In genomic region chr2:84631047-84631446, GRCh38 we compare ENCODE assay signal across 8 cellular contexts.
DNase-seq lines count a peak whose midpoint lies in the region; ATAC-seq, FAIRE-seq and TF ChIP-seq lines count a peak whose summit lies in the region.

No MANE protein-coding gene starts in this region.

- TF ChIP-seq POLR2A in NB4 (IDR thresholded peaks at IDR 0.05; ENCODE audit: extremely low read depth, insufficient read length): no peak
- no peak for TF ChIP-seq POLR2A in HepG2 (IDR thresholded peaks at IDR 0.05; ENCODE audit: insufficient read depth in 1 of 2, low read depth in 2 of 2, low read length in 2 of 2)

- no peak overlapping the region for H3K27ac ChIP-seq in HepG2 (ENCODE audit: extremely low read length, insufficient read depth, low read length)

- in situ Hi-C loops in HepG2 (cut with HindIII; ENCODE audit: extremely low pct_ligation_motif_present, low pct_unique_long_range_greater_than_20kb): loop anchor here (5.0 to 10.0 kb wide), 2 partner anchors 134 to 254 kb away; partner anchors contain the start of gene TRABD2A

- H3K4me3 ChIP-seq in NB4 (ENCODE audit: low read depth, low read length) (no peak overlapping the region), HepG2 (replicated peaks in 1 of 3; ENCODE audit: insufficient read depth in 1 of 3, low read depth in 2 of 3, low read length in 3 of 3) (no peak overlapping the region)

- H3K36me3 ChIP-seq in HepG2 (replicated peaks in 1 of 2; ENCODE audit: control insufficient read depth in 1 of 2, insufficient read depth in 2 of 2, low read length in 2 of 2): no peaks in the 10 kb centered on the region

- no peaks in the 10 kb centered on the region for H3K27me3 ChIP-seq in HepG2 (ENCODE audit: control insufficient read depth in 1 of 2, insufficient read depth in 2 of 2, low read length in 2 of 2)

- H2AFZ ChIP-seq in HepG2 (ENCODE audit: low read length): no peak overlapping the region

- no peaks in the 10 kb centered on the region for H3K4me1 ChIP-seq in HepG2 (ENCODE audit: insufficient read depth, low read length)

- H4K20me1 ChIP-seq in HepG2 (ENCODE audit: insufficient read depth, low read length): no peaks in the 10 kb centered on the region

- DNase-seq in CD1c-positive myeloid dendritic cell (ENCODE audit: extremely low spot score) (peak; percentile 3), NB4 (ENCODE audit: low read depth) (peak; percentile 41), brain pericyte (ENCODE audit: low read depth, low spot score) (peak; percentile 2), HepG2 (ENCODE audit: low spot score) (peak; percentile 48), nucleus accumbens (lab: John Stamatoyannopoulos, UW) (no peak), mucosa of gallbladder (ENCODE audit: low spot score) (no peak)

- no peaks in the 10 kb centered on the region for H3K9me3 ChIP-seq in HepG2 (ENCODE audit: low read length)

- FAIRE-seq in HepG2 (lab: Jason Lieb, UNC): peak; percentile 83

- WGBS in HepG2 (ENCODE audit: low lambda C conversion rate): 9% methylated on average over 6 of the region's 6 CpGs

- ATAC-seq in GM18511 (IDR thresholded peaks at IDR 0.05; ENCODE audit: unreplicated experiment) (peak; percentile 61), HepG2 (peak; percentile 94), HG03439 (IDR thresholded peaks at IDR 0.05; ENCODE audit: unreplicated experiment) (no peak)

- no peak overlapping the region for H3K4me2 ChIP-seq in HepG2 (ENCODE audit: low read depth, low read length)

- intact Hi-C loops in HepG2 (cut with micrococcal nuclease; ENCODE audit: unreplicated experiment): loop anchor here (1.0 to 10.0 kb wide), 2 partner anchors 136 to 316 kb away; no protein-coding TSS in a partner anchor

- no peak overlapping the region for H3K9ac ChIP-seq in HepG2 (ENCODE audit: insufficient read depth, low read depth, low read length)

- no TSS peak for BruUV-seq in HepG2 (replicated peaks; lab: Mats Ljungman, UMichigan)

- CTCF ChIA-PET in HepG2 (lab: Yijun Ruan, JAX; ENCODE audit: low intra/inter-chr PET ratio, low total read pairs): interaction anchor here (1.1 to 4.0 kb wide), 2 partner anchors 135 to 138 kb away, joined by 3 to 69 read pairs; no protein-coding TSS in a partner anchor

- TF ChIP-seq CTCF in NB4 (IDR thresholded peaks at IDR 0.05; ENCODE audit: low read depth, low read length) (peak; percentile 41), HepG2 (CRISPR knock-in tag; IDR thresholded peaks at IDR 0.05) (peak; percentile 78)

- H3K79me2 ChIP-seq in HepG2 (ENCODE audit: insufficient read depth, low read length): no peaks in the 10 kb centered on the region

- POLR2A ChIA-PET in HepG2 (lab: Yijun Ruan, JAX): no interaction called here

- TF ChIP-seq EP300 in HepG2 (IDR thresholded peaks at IDR 0.05; ENCODE audit: low read depth in 2 of 2, low read length in 2 of 2) (no peak), HepG2 (CRISPR knock-in tag; IDR thresholded peaks at IDR 0.05; ENCODE audit: borderline replicate concordance) (no peak)

- peak; percentile 70 for TF ChIP-seq RAD21 in HepG2 (CRISPR knock-in tag; IDR thresholded peaks at IDR 0.05)

TF ChIP-seq in HepG2, 621 proteins besides CTCF, POLR2A, EP300 and RAD21:
- TF ChIP-seq KDM3A (CRISPR knock-in tag; IDR thresholded peaks at IDR 0.05; ENCODE audit: low read depth) (no peak), DRAP1 (CRISPR knock-in tag; IDR thresholded peaks at IDR 0.05) (0 out of 2 replicates have a peak, but pooled peaks have one; percentile 21), STAG1 (CRISPR knock-in tag; IDR thresholded peaks at IDR 0.05) (peak; percentile 93), SNAPC2 (CRISPR knock-in tag; IDR thresholded peaks at IDR 0.05) (no peak), SMC3 (IDR thresholded peaks at IDR 0.05; ENCODE audit: low read length) (peak; percentile 84), TEAD3 (CRISPR knock-in tag; optimal IDR thresholded peaks at IDR 0.05; ENCODE audit: borderline replicate concordance) (peak; percentile 54), SRSF9 (IDR thresholded peaks at IDR 0.05; ENCODE audit: borderline replicate concordance, insufficient read depth, low read depth, low read length, poor library complexity, severe bottlenecking) (no peak), SMAD3 (CRISPR knock-in tag; IDR thresholded peaks at IDR 0.05) (0 out of 2 replicates have a peak, but pooled peaks have one; percentile 34)

Comparison
In these comparisons a context has a peak if more than half of its experiments do, and no peak if none do; other contexts are left out.
1. DNase-seq: peak in CD1c-positive myeloid dendritic cell (single experiment), NB4 (single experiment), brain pericyte (single experiment) and HepG2 (single experiment); none in nucleus accumbens (0 of 56) and mucosa of gallbladder (single experiment).